ENCODE assay signal across 9 cellular contexts in genomic region chr20:53654932-53655674, GRCh38.
DNase-seq lines count a peak whose midpoint lies in the region; ATAC-seq and TF ChIP-seq lines count a peak whose summit lies in the region.
"Had no signal": no experiment of that assay in that cellular context is flagged by ENCODE, and none has a peak within 500 bp of the region (broad histone marks: within the 10 kb centered on the region; RNA-seq: fewer than 3 reads in every experiment).

No MANE protein-coding gene starts in this region.

- CTCF ChIA-PET in PC-3 (lab: Charles Lee), result no interaction called here

- H3K36me3 ChIP-seq in GM06990 (ENCODE audit: control insufficient read depth, insufficient read depth, low read length) (no peaks in the 10 kb centered on the region), PC-3 (ENCODE audit: low read depth, low read length) (no peaks in the 10 kb centered on the region), thyroid gland (no peaks in the 10 kb centered on the region)

- TF ChIP-seq CTCF in GM06990 (IDR thresholded peaks at IDR 0.05; ENCODE audit: insufficient read depth, low read length, poor library complexity, severe bottlenecking) (no peak), PC-3 (conservative IDR thresholded peaks at IDR 0.05; ENCODE audit: low read depth, low read length) (no peak), fibroblast of villous mesenchyme (IDR thresholded peaks at IDR 0.05; ENCODE audit: insufficient read depth, low read depth, low read length) (no peak), thyroid gland (IDR thresholded peaks at IDR 0.05) (no peak)

- ATAC-seq in PC-3 (peak; percentile 70), HG02981 (IDR thresholded peaks at IDR 0.05; ENCODE audit: unreplicated experiment) (no peak), GM18517 (IDR thresholded peaks at IDR 0.05; ENCODE audit: unreplicated experiment) (no peak)

- H3K27ac ChIP-seq in PC-3 (ENCODE audit: low read length) (peak overlapping the region; percentile 28), thyroid gland (peak overlapping the region in 1 of 3 donors; percentile 83)

- POLR2A ChIA-PET in PC-3 (lab: Charles Lee; ENCODE audit: unreplicated experiment), result interaction anchor here (0.6 kb wide), 1 partner anchor 45 kb away, joined by 4 read pairs; no protein-coding TSS in a partner anchor

- peak overlapping the region; percentile 11 for H3K4me3 ChIP-seq in GM06990 (replicated peaks; ENCODE audit: low read depth, low read length)
- peak overlapping the region; percentile 55 for H3K4me3 ChIP-seq in PC-3 (ENCODE audit: low read length)
- H3K4me3 ChIP-seq in fibroblast of villous mesenchyme (ENCODE audit: low read depth, low read length), result peak overlapping the region; percentile 25
- H3K4me3 ChIP-seq in thyroid gland (replicated peaks in 1 of 3), result no peak overlapping the region

- H3K4me2 ChIP-seq in PC-3 (ENCODE audit: low read length), result peak overlapping the region; percentile 74

- H3K9me2 ChIP-seq in PC-3 (replicated peaks; ENCODE audit: low read length), result no peaks in the 10 kb centered on the region

- intact Hi-C loops in PC-3 (cut with micrococcal nuclease), result loop anchor here (5.0 kb wide), 1 partner anchor 37 kb away; no protein-coding TSS in a partner anchor
- intact Hi-C loops in thyroid gland (cut with DNase I), result no loop called here

- TSS peak; percentile 91 for BruUV-seq in PC-3 (replicated peaks; lab: Mats Ljungman, UMichigan)

- H3K27me3 ChIP-seq in GM06990 (replicated peaks; ENCODE audit: control insufficient read depth, insufficient read depth, low read length) (no peaks in the 10 kb centered on the region), PC-3 (ENCODE audit: low read length) (no peaks in the 10 kb centered on the region), thyroid gland (no peaks in the 10 kb centered on the region)

- H3K9ac ChIP-seq in PC-3 (ENCODE audit: low read length), result peak overlapping the region; percentile 44

- peaks cover 22% of the 10 kb centered on the region for H3K4me1 ChIP-seq in PC-3 (ENCODE audit: insufficient read depth, low read length)
- H3K4me1 ChIP-seq in thyroid gland, result peaks cover 34 to 40% of the 10 kb centered on the region in 2 donors

- H4K20me1 ChIP-seq in PC-3 (ENCODE audit: low read length), result no peaks in the 10 kb centered on the region

- H3F3A ChIP-seq in PC-3 (ENCODE audit: low read length, unreplicated experiment), result no peaks in the 10 kb centered on the region

- peak; percentile 60 for DNase-seq in GM06990 (ENCODE audit: extremely low read depth, insufficient read length)
- DNase-seq in PC-3, result peak; percentile 33
- peak; percentile 55 for DNase-seq in fibroblast of villous mesenchyme (ENCODE audit: low read depth)
- DNase-seq in putamen (ENCODE audit: low spot score), result peak; percentile 18
- DNase-seq in OCI-M2 (lab: John Stamatoyannopoulos, UW; ENCODE audit: unreplicated experiment), result no peak
- DNase-seq in thyroid gland, result no peak
- DNase-seq: T1000 had no signal

- H3K79me2 ChIP-seq in PC-3 (ENCODE audit: low read length), result no peaks in the 10 kb centered on the region

- WGBS in thyroid gland, 2 donors, result 85 to 87% methylated on average over 13 of the region's 13 CpGs

- TF ChIP-seq POLR2A in thyroid gland (IDR thresholded peaks at IDR 0.05), result no peak

- H2AFZ ChIP-seq in PC-3 (ENCODE audit: low read length), result peak overlapping the region; percentile 95

- no peaks in the 10 kb centered on the region for H3K9me3 ChIP-seq in PC-3 (ENCODE audit: low read length)
- no peaks in the 10 kb centered on the region for H3K9me3 ChIP-seq in thyroid gland

Comparison
In these comparisons a context has a peak if more than half of its experiments do, and no peak if none do; other contexts are left out.
1. DNase-seq: peak in GM06990 (single experiment), PC-3 (single experiment), fibroblast of villous mesenchyme (single experiment) and putamen (single experiment); none in OCI-M2 (single experiment) and thyroid gland (0 of 2).
2. H3K4me3 ChIP-seq: peak in GM06990 (single experiment), PC-3 (single experiment) and fibroblast of villous mesenchyme (single experiment); none in thyroid gland (0 of 3).